ENCODE assay signal across 8 cellular contexts in genomic region chr4:169098054-169098896, GRCh38.
DNase-seq lines count a peak whose midpoint lies in the region; ATAC-seq and TF ChIP-seq lines count a peak whose summit lies in the region.

No MANE protein-coding gene starts in this region.

- peaks cover 0 to 2% (median 0%) of the 10 kb centered on the region in 3 donors for H3K4me1 Mint-ChIP-seq in T-cell

- no peaks in the 10 kb centered on the region for H3K9me3 Mint-ChIP-seq in T-cell

- H3K36me3 Mint-ChIP-seq in T-cell: no peaks in the 10 kb centered on the region

- H3K36me3 ChIP-seq in neutrophil (no peaks in the 10 kb centered on the region), Peyer's patch (peaks cover 0 to 38% (median 0%) of the 10 kb centered on the region in 3 donors)

- peaks cover 14 to 20% of the 10 kb centered on the region in 2 experiments for H3K4me1 ChIP-seq in neutrophil (ENCODE audit: control insufficient read depth in 1 of 2, insufficient read depth in 1 of 2, low read depth in 1 of 2, low read length in 1 of 2)
- H3K4me1 ChIP-seq in Peyer's patch: no peaks in the 10 kb centered on the region

- H3K27ac ChIP-seq in neutrophil (peak overlapping the region; percentile 78), Peyer's patch (no peak overlapping the region)

- no peak for TF ChIP-seq POLR2A in Peyer's patch (IDR thresholded peaks at IDR 0.05)

- H3K9me3 ChIP-seq in neutrophil: no peaks in the 10 kb centered on the region
- H3K9me3 ChIP-seq in Peyer's patch: no peaks in the 10 kb centered on the region

- CTCF ChIA-PET in T-cell (lab: Charles Lee): no interaction called here

- peaks cover 2 to 11% of the 10 kb centered on the region in 2 donors for H3K27me3 Mint-ChIP-seq in T-cell

- H3K27ac Mint-ChIP-seq in T-cell: no peak overlapping the region

- POLR2A ChIA-PET in T-cell (lab: Charles Lee): no interaction called here

- H3K27me3 ChIP-seq in neutrophil (no peaks in the 10 kb centered on the region), Peyer's patch (no peaks in the 10 kb centered on the region)

- H3K4me3 ChIP-seq in neutrophil (ENCODE audit: low read depth in 1 of 2, low read length in 1 of 2): peak overlapping the region in 1 of 2 experiments; percentile 6
- H3K4me3 ChIP-seq in Peyer's patch: no peak overlapping the region

- H3K4me3 Mint-ChIP-seq in T-cell: no peak overlapping the region

- ATAC-seq in GM18868 (IDR thresholded peaks at IDR 0.05; ENCODE audit: unreplicated experiment) (peak; percentile 76), HG02678 (IDR thresholded peaks at IDR 0.05; ENCODE audit: unreplicated experiment) (peak; percentile 39), T-cell (replicated peaks in 1 of 4) (no peak)

- peak; percentile 96 for DNase-seq in OCI-M1 (lab: John Stamatoyannopoulos, UW)
- DNase-seq in Peyer's patch: no peak
- no peak for DNase-seq in activated CD8-positive, alpha-beta memory T cell treated with anti-CD3 and anti-CD28 coated beads, Interleukin-2, amount 50 U/mL, for 4 hours
- no peak for DNase-seq in T-cell
- no peak for DNase-seq in cortex of kidney (lab: John Stamatoyannopoulos, UW)

- TF ChIP-seq CTCF in neutrophil (IDR thresholded peaks at IDR 0.05): no peak
- no peak for TF ChIP-seq CTCF in Peyer's patch (IDR thresholded peaks at IDR 0.05)

Comparison
In these comparisons a context has a peak if more than half of its experiments do, and no peak if none do; other contexts are left out.
1. ATAC-seq: peak in GM18868 (single experiment) and HG02678 (single experiment); none in T-cell (0 of 4).